Comparison of ENCODE assay signal across 18 cellular contexts in the genomic region with DNA sequence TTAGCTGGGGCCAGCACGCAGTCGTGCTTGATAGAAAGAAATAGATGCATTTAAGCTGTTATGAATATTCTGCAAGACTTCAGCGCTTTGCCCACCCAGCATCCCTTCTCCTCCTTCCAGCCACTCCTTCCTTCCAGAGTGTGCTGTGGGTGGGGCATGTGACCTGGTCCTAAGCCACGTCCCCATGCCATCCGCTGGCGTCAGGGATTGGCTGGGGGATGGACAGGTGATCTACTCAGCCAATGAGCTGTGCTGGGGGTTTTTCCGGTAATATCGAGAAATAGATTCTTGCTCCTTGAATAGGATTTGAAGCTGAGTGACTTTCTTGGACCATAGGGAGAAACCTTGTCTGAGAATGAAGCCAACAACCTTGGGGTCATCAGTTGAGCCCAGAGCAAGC. TPM values are rescaled to one million over a fixed set of nuclear protein-coding genes. Genes with fewer than 3 reads are reported as not detected.
DNase-seq lines count a peak whose midpoint lies in the region; FAIRE-seq and TF ChIP-seq lines count a peak whose summit lies in the region.
"Had no signal": no experiment of that assay in that cellular context is flagged by ENCODE, and none has a peak within 500 bp of the region (broad histone marks: within the 10 kb centered on the region; RNA-seq: fewer than 3 reads in every experiment).

No MANE protein-coding gene starts in this region.

- H3K4me1 ChIP-seq in H1 (replicated peaks in 1 of 4; ENCODE audit: control insufficient read depth in 3 of 4, insufficient read depth in 4 of 4, low read length in 3 of 4) (0 out of 7 replicates have a peak, but pooled peaks cover 0 to 3% (median 0%) of the 10 kb centered on the region in 4 experiments), spleen (peaks cover 0 to 37% (median 13%) of the 10 kb centered on the region in 6 donors)

- DNase-seq in DMS53 (lab: John Stamatoyannopoulos, UW) (peak; percentile 36), DMS53 treated with DMSO at 0.1 percent for 48 hours (lab: John Stamatoyannopoulos, UW; ENCODE audit: unreplicated experiment) (no peak), HL-60 (ENCODE audit: low read depth in 1 of 2, low spot score in 1 of 2) (no peak), H1 (ENCODE audit: low read depth in 1 of 2, low spot score in 2 of 2) (no peak), spleen (peak; percentile 39), GM12892 (ENCODE audit: insufficient read length) (no peak), GM03348 (ENCODE audit: low spot score) (no peak), NCI-H510A treated with DMSO at 0.1 percent for 48 hours (lab: John Stamatoyannopoulos, UW) (no peak)
- DNase-seq: CD4-positive, CD25-positive, alpha-beta regulatory T cell; DMS79; NCI-H1436 treated with DMSO at 0.1 percent for 48 hours; NCI-H2081; NCI-H226; NCI-H526 treated with DMSO at 0.1 percent for 48 hours; RPMI8226 had no signal

- H4K91ac ChIP-seq in H1 (replicated peaks; ENCODE audit: insufficient read length, low read length) = no peak overlapping the region

- no peak overlapping the region for H2BK5ac ChIP-seq in H1 (ENCODE audit: low read depth, low read length)

- 0 out of 2 replicates have a peak overlapping the region, but pooled peaks have one; percentile 17 for H3K27ac ChIP-seq in HL-60 (replicated peaks)
- no peak overlapping the region for H3K27ac ChIP-seq in H1 (ENCODE audit: low read depth, low read length)
- H3K27ac ChIP-seq in spleen = no peak overlapping the region
- H3K27ac ChIP-seq: 22Rv1 had no signal

- no peak for TF ChIP-seq RAD21 in H1 (IDR thresholded peaks at IDR 0.05 in 1 of 2, conservative IDR thresholded peaks at IDR 0.05 in 1 of 2; ENCODE audit: low read depth in 2 of 2, low read length in 2 of 2)

- intact Hi-C loops in spleen (cut with DNase I; ENCODE audit: low total_unique reads) = no loop called here

- H2AFZ ChIP-seq in H1 (ENCODE audit: low read length) = no peak overlapping the region

- no peak overlapping the region for H4K5ac ChIP-seq in H1 (ENCODE audit: insufficient read length, low read depth, low read length)

- TF ChIP-seq CTCF in HL-60 (IDR thresholded peaks at IDR 0.05; ENCODE audit: insufficient read depth, low read length) (no peak), H1 (IDR thresholded peaks at IDR 0.05; ENCODE audit: control extremely low read depth in 1 of 3, insufficient read depth in 1 of 3, low read depth in 1 of 3, low read length in 3 of 3) (no peak), spleen (IDR thresholded peaks at IDR 0.05 in 8 of 11, conservative IDR thresholded peaks at IDR 0.05 in 3 of 11) (no peak)

- no peak overlapping the region for H3K4me2 ChIP-seq in H1 (ENCODE audit: insufficient read depth in 1 of 2, low read depth in 2 of 2, low read length in 2 of 2)

- no peaks in the 10 kb centered on the region for H3K79me2 ChIP-seq in H1 (ENCODE audit: control insufficient read depth in 1 of 2, insufficient read depth in 2 of 2, low read length in 2 of 2)

- H2BK120ac ChIP-seq in H1 (replicated peaks; ENCODE audit: low read depth, low read length) = no peak overlapping the region

- H3K23me2 ChIP-seq in H1 (ENCODE audit: low read depth, low read length) = no peaks in the 10 kb centered on the region; the same call in 1 of the 2 replicates

- H3K9ac ChIP-seq in H1 (replicated peaks in 1 of 4; ENCODE audit: extremely low read depth in 1 of 4, low read depth in 3 of 4, low read length in 3 of 4) = no peak overlapping the region

- 92% methylated on average over 8 of the region's 8 CpGs; no CpG with 5 or more reads in 1 of the 2 experiments for WGBS in H1 (ENCODE audit: extremely low coverage in 1 of 2, insufficient coverage in 1 of 2, insufficient read length in 1 of 2, insufficient replicate concordance in 2 of 2, low coverage in 1 of 2, low lambda C conversion rate in 2 of 2, missing lambda C conversion rate in 1 of 2), 2 experiments
- WGBS in spleen, 5 donors = 91 to 94% (median 92%) methylated on average over 8 of the region's 8 CpGs

- H4K8ac ChIP-seq in H1 (ENCODE audit: extremely low read depth, insufficient read depth, low read length) = no peak overlapping the region

- no peak overlapping the region for H3K23ac ChIP-seq in H1 (ENCODE audit: insufficient read length)

- no peak overlapping the region for H2BK15ac ChIP-seq in H1 (ENCODE audit: low read length)

- H3K14ac ChIP-seq in H1 (ENCODE audit: insufficient read length) = no peak overlapping the region

- H3K36me3 ChIP-seq in H1 (ENCODE audit: control insufficient read depth in 2 of 4, insufficient read depth in 4 of 4, low read length in 3 of 4) (no peaks in the 10 kb centered on the region), spleen (no peaks in the 10 kb centered on the region)

- H3K9me3 ChIP-seq in H1 (ENCODE audit: insufficient read depth in 2 of 2, low read depth in 1 of 2, low read length in 1 of 2) (no peaks in the 10 kb centered on the region), spleen (no peaks in the 10 kb centered on the region)

- no peak overlapping the region for H3K18ac ChIP-seq in H1 (ENCODE audit: extremely low read depth, low read length)

- no peak for TF ChIP-seq EP300 in H1 (IDR thresholded peaks at IDR 0.05; ENCODE audit: borderline replicate concordance in 1 of 2, low read depth in 2 of 2, low read length in 2 of 2)

- H4K20me1 ChIP-seq in H1 (replicated peaks in 1 of 2; ENCODE audit: control insufficient read depth in 1 of 2, insufficient read depth in 2 of 2, low read length in 2 of 2) = no peaks in the 10 kb centered on the region

- no peak overlapping the region for H2BK20ac ChIP-seq in H1 (ENCODE audit: low read length)

- H3K4ac ChIP-seq in H1 (replicated peaks; ENCODE audit: insufficient read length, low read depth, low read length) = no peak overlapping the region

- POLR2A ChIA-PET in H1 (lab: Charles Lee; ENCODE audit: partially characterized antibody) = interaction anchor here (0.8 to 1.6 kb wide), 3 partner anchors 31 to 60 kb away, joined by 3 to 5 read pairs (median 3); no protein-coding TSS in a partner anchor

- H2BK12ac ChIP-seq in H1 (ENCODE audit: low read depth, low read length) = no peak overlapping the region

- FAIRE-seq in H1 (lab: Jason Lieb, UNC) (no peak), GM12892 (lab: Jason Lieb, UNC) (no peak)
- FAIRE-seq: G401.6, HepG2 had no signal

- H3K79me1 ChIP-seq in H1 (ENCODE audit: low read depth, low read length) = no peaks in the 10 kb centered on the region

- TF ChIP-seq POLR2A in H1 (IDR thresholded peaks at IDR 0.05; ENCODE audit: control extremely low read depth in 1 of 2, low read depth in 2 of 2, low read length in 2 of 2) = no peak
- no peak for TF ChIP-seq POLR2A in spleen (IDR thresholded peaks at IDR 0.05)
- TF ChIP-seq POLR2A in GM12892 (IDR thresholded peaks at IDR 0.05; ENCODE audit: low read depth, low read length) = no peak

- H3K27me3 ChIP-seq in HL-60 (ENCODE audit: insufficient read depth, poor library complexity, severe bottlenecking) (no peaks in the 10 kb centered on the region), H1 (replicated peaks in 1 of 4; ENCODE audit: control insufficient read depth in 3 of 4, extremely low read depth in 1 of 4, insufficient read depth in 3 of 4, low read length in 3 of 4) (no peaks in the 10 kb centered on the region), spleen (replicated peaks in 1 of 7) (peaks cover 0 to 28% (median 0%) of the 10 kb centered on the region in 7 donors)

- H3K56ac ChIP-seq in H1 (replicated peaks; ENCODE audit: insufficient read length, low read depth, low read length) = no peak overlapping the region

- H2AK5ac ChIP-seq in H1 (ENCODE audit: low read depth, low read length) = no peak overlapping the region

- CTCF ChIA-PET in H1 (lab: Charles Lee; ENCODE audit: partially characterized antibody) = interaction anchor here (0.7 to 13.6 kb wide), 18 partner anchors 9 to 561 kb away, joined by 3 to 202 read pairs (median 4); no protein-coding TSS in a partner anchor

- no peak overlapping the region for H3K4me3 ChIP-seq in HL-60 (replicated peaks; ENCODE audit: insufficient read depth, low read length)
- H3K4me3 ChIP-seq in H1 (ENCODE audit: extremely low read depth in 1 of 4, insufficient read depth in 2 of 4, low read depth in 3 of 4, low read length in 4 of 4) = no peak overlapping the region
- H3K4me3 ChIP-seq in spleen = no peak overlapping the region

RNA-seq across cellular contexts. Expression of gene ZAP70, which starts 4.8 kb away (rescaled TPM):
- total RNA-seq in H1 (2021; fragmentation: NEBNext Ultra II Directional; extraction: Animal tissue kit (Norgen Biotek cat#: 25700)) = not detected in 2 replicates
- polyA plus RNA-seq in H1 (2011; rRNA removed) (0.15 and 0.20 TPM in 2 replicates), spleen (10 to 100 TPM; 35.2 to 50.4 (median 49.2) TPM)
- polyA plus RNA-seq in H1 (2011; cell fraction: cytosol; rRNA removed) = 0.19 TPM
- polyA plus RNA-seq in H1 (2011; cell fraction: nucleus; rRNA removed) = 0.77 TPM
- 0.13 to 0.35 TPM (median 0.26 TPM) in 4 replicates for polyA plus RNA-seq in H1 (2012, experiment 1 of 2)
- 0.17 TPM for polyA plus RNA-seq in H1 (2012, experiment 2 of 2)
- polyA plus RNA-seq in H1 (2013, experiment 1 of 2) = not detected
- polyA plus RNA-seq in H1 (2013, experiment 2 of 2) = 0.06 TPM
- polyA minus RNA-seq in H1 (2011; rRNA and poly(A)+ RNA removed) = 0.05 TPM in 1 of 2 replicates, not detected in the other
- polyA minus RNA-seq in H1 (2011; cell fraction: cytosol; rRNA and poly(A)+ RNA removed) = not detected
- polyA minus RNA-seq in H1 (2011; cell fraction: nucleus; rRNA and poly(A)+ RNA removed) = not detected
- 10 to 100 TPM; 49.9 to 96.1 (median 81.3) TPM for total RNA-seq in spleen
- polyA plus RNA-seq in GM12892 (2012; ENCODE audit: missing spikeins) = 1.0 TPM

RNA-seq across cellular contexts. Expression of gene C2orf92, which starts 39.1 kb away (rescaled TPM):
- 3.7 and 5.2 TPM in 2 replicates for total RNA-seq in H1 (2021; fragmentation: NEBNext Ultra II Directional; extraction: Animal tissue kit (Norgen Biotek cat#: 25700))
- polyA plus RNA-seq in H1 (2011; rRNA removed) = 2.1 and 2.3 TPM in 2 replicates
- polyA plus RNA-seq in H1 (2011; cell fraction: cytosol; rRNA removed) = 2.6 TPM
- 6.9 TPM for polyA plus RNA-seq in H1 (2011; cell fraction: nucleus; rRNA removed)
- polyA plus RNA-seq in H1 (2012, experiment 1 of 2) = 2.0 to 3.9 TPM (median 3.1 TPM) in 4 replicates
- 0.81 TPM for polyA plus RNA-seq in H1 (2012, experiment 2 of 2)
- polyA plus RNA-seq in H1 (2013, experiment 1 of 2) = 2.4 TPM
- 2.0 TPM for polyA plus RNA-seq in H1 (2013, experiment 2 of 2)
- polyA minus RNA-seq in H1 (2011; rRNA and poly(A)+ RNA removed) = 4.3 and 4.8 TPM in 2 replicates
- 3.9 TPM for polyA minus RNA-seq in H1 (2011; cell fraction: cytosol; rRNA and poly(A)+ RNA removed)
- polyA minus RNA-seq in H1 (2011; cell fraction: nucleus; rRNA and poly(A)+ RNA removed) = 10.8 TPM
- total RNA-seq in spleen = 10 to 100 TPM in 5 of 7 donors, 1 to 10 TPM in 2; 9.2 to 33.6 (median 21.6) TPM
- polyA plus RNA-seq in spleen = 10 to 100 TPM in 2 of 3 donors, 1 to 10 TPM in 1; 5.7 to 24.7 (median 21.2) TPM
- 10.9 TPM for polyA plus RNA-seq in GM12892 (2012; ENCODE audit: missing spikeins)

RNA-seq across cellular contexts. Expression of gene ACTR1B, which starts 44.8 kb away (rescaled TPM):
- total RNA-seq in H1 (2021; fragmentation: NEBNext Ultra II Directional; extraction: Animal tissue kit (Norgen Biotek cat#: 25700)) = 40.7 and 43.8 TPM in 2 replicates
- polyA plus RNA-seq in H1 (2011; rRNA removed) = 56.0 and 78.1 TPM in 2 replicates
- 57.8 TPM for polyA plus RNA-seq in H1 (2011; cell fraction: cytosol; rRNA removed)
- 233 TPM for polyA plus RNA-seq in H1 (2011; cell fraction: nucleus; rRNA removed)
- 29.0 to 50.0 TPM (median 45.0 TPM) in 4 replicates for polyA plus RNA-seq in H1 (2012, experiment 1 of 2)
- polyA plus RNA-seq in H1 (2012, experiment 2 of 2) = 37.3 TPM
- 28.7 TPM for polyA plus RNA-seq in H1 (2013, experiment 1 of 2)
- 24.7 TPM for polyA plus RNA-seq in H1 (2013, experiment 2 of 2)
- polyA minus RNA-seq in H1 (2011; rRNA and poly(A)+ RNA removed) = 35.2 and 46.9 TPM in 2 replicates
- polyA minus RNA-seq in H1 (2011; cell fraction: cytosol; rRNA and poly(A)+ RNA removed) = 25.0 TPM
- 54.0 TPM for polyA minus RNA-seq in H1 (2011; cell fraction: nucleus; rRNA and poly(A)+ RNA removed)
- 100 to 1,000 TPM in 1 of 7 donors, 10 to 100 TPM in 6; 70.8 to 101 (median 78.0) TPM for total RNA-seq in spleen
- polyA plus RNA-seq in spleen = 10 to 100 TPM; 59.7 to 90.2 (median 63.4) TPM
- 62.0 TPM for polyA plus RNA-seq in GM12892 (2012; ENCODE audit: missing spikeins)

Comparison
In these comparisons a context has a peak if more than half of its experiments do, and no peak if none do; other contexts are left out.
1. DNase-seq: peak in DMS53 (single experiment) and spleen (single experiment); none in DMS53 treated with DMSO at 0.1 percent for 48 hours (single experiment), HL-60 (0 of 2), H1 (0 of 2), GM12892 (single experiment), GM03348 (single experiment) and NCI-H510A treated with DMSO at 0.1 percent for 48 hours (single experiment).
2. RNA of gene ZAP70, which starts 4.8 kb away (total RNA-seq): 49.9 to 96.1 TPM in spleen; not detected in H1; every median in the first group is over 10 times any median in the second.